ENCODE assay signal across 11 cellular contexts in the genomic region with DNA sequence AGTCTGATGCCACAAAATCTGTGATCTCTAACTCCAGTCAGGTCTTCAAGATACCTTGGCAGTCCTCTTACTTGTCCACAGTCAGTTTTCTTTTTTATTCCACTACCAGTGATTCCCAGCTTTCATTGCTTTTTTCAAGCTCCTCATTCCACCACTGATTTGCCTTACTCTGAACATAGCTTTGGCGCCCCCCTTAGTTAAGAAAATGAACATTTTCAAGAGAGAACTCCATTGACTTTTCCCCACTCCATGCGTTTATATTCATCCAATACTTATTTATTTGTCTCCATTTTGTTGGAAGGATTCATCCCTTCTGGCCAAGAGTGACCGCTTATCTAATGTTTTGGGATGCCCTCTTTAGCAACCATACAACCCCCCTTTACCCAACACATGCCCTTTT.
DNase-seq lines count a peak whose midpoint lies in the region; ATAC-seq and TF ChIP-seq lines count a peak whose summit lies in the region.
"Had no signal": no experiment of that assay in that cellular context is flagged by ENCODE, and none has a peak within 500 bp of the region (broad histone marks: within the 10 kb centered on the region; RNA-seq: fewer than 3 reads in every experiment).

No MANE protein-coding gene starts in this region.

- H3K27ac ChIP-seq in tibial artery: no peak overlapping the region
- H3K27ac ChIP-seq: epithelial cell of prostate had no signal

- H3K4me1 ChIP-seq in tibial artery: peaks cover 0 to 30% (median 28%) of the 10 kb centered on the region in 4 donors

- no peaks in the 10 kb centered on the region for H3K9me3 ChIP-seq in tibial artery

- peak; percentile 20 for DNase-seq in SIG-M5 treated with dmso at 0.1 percent for 504 hours (lab: John Stamatoyannopoulos, UW; ENCODE audit: unreplicated experiment)
- DNase-seq in SIG-M5 (lab: John Stamatoyannopoulos, UW): no peak
- DNase-seq in NCI-H2227 (lab: John Stamatoyannopoulos, UW; ENCODE audit: unreplicated experiment): peak; percentile 28
- DNase-seq in epidermal melanocyte (ENCODE audit: insufficient read length, low spot score): peak; percentile 37
- no peak for DNase-seq in tibial artery
- DNase-seq: DMS79; stimulated activated CD4-positive, alpha-beta T cell treated with anti-CD3 and anti-CD28 coated beads, Interleukin-15, amount 100 ng/mL, for 24 hours had no signal

- H3K4me3 ChIP-seq in tibial artery: no peak overlapping the region

- peak; percentile 29 to 44 for TF ChIP-seq CTCF in tibial artery (IDR thresholded peaks at IDR 0.05)

- no peaks in the 10 kb centered on the region for H3K27me3 ChIP-seq in tibial artery

- ATAC-seq in HG02885 (IDR thresholded peaks at IDR 0.05; ENCODE audit: poor library complexity, unreplicated experiment) (no peak), GM21423 (IDR thresholded peaks at IDR 0.05; ENCODE audit: unreplicated experiment) (no peak), HG02884 (IDR thresholded peaks at IDR 0.05; ENCODE audit: unreplicated experiment) (no peak)

- intact Hi-C loops in tibial artery (cut with DNase I; ENCODE audit: low total_unique reads): no loop called here

- peaks cover 15 to 31% (median 30%) of the 10 kb centered on the region in 3 donors for H3K36me3 ChIP-seq in tibial artery

Comparison
In these comparisons a context has a peak if more than half of its experiments do, and no peak if none do; other contexts are left out.
1. DNase-seq: peak in SIG-M5 treated with dmso at 0.1 percent for 504 hours (single experiment), NCI-H2227 (single experiment) and epidermal melanocyte (single experiment); none in SIG-M5 (single experiment) and tibial artery (0 of 2).